Comparison of ENCODE assay signal across 9 cellular contexts in genomic region chr9:104091708-104092107, GRCh38. TPM values are rescaled to one million over a fixed set of nuclear protein-coding genes. Genes with fewer than 3 reads are reported as not detected.
A peak's percentile ranks its signal among the peaks of the same experiment; 100 is the strongest.
DNase-seq lines count a peak whose midpoint lies in the region; ATAC-seq, FAIRE-seq and TF ChIP-seq lines count a peak whose summit lies in the region.
"Had no signal": no experiment of that assay in that cellular context is flagged by ENCODE, and none has a peak within 500 bp of the region (broad histone marks: within the 10 kb centered on the region; RNA-seq: fewer than 3 reads in every experiment).

No MANE protein-coding gene starts in this region.

- H4K20me1 ChIP-seq in keratinocyte (ENCODE audit: control insufficient read depth, extremely low read depth, insufficient read depth, low read length) = no peaks in the 10 kb centered on the region

- H3K9me3 ChIP-seq in keratinocyte (ENCODE audit: control insufficient read depth, low read depth, low read length) (no peaks in the 10 kb centered on the region), suprapubic skin (no peaks in the 10 kb centered on the region)

- DNase-seq in activated naive CD4-positive, alpha-beta T cell treated with anti-CD3 and anti-CD28 coated beads for 36 hours = peak; percentile 31
- DNase-seq in activated naive CD4-positive, alpha-beta T cell (lab: John Stamatoyannopoulos, UW) = no peak
- DNase-seq in NAMALWA (ENCODE audit: low spot score) = peak; percentile 71
- DNase-seq in activated T-helper 1 cell treated with anti-CD3 and anti-CD28 coated beads, Interleukin-12 subunit alpha, Interleukin-12 subunit beta, Interleukin-2, Interleukin-4 antibody, amounts not matched to agents 30 ng/mL and 10 ng/mL and 1 ng/mL, durations not matched to agents 14 hours and 24 hours and 36 hours (ENCODE audit: low spot score) = peak; percentile 8
- no peak for DNase-seq in keratinocyte (ENCODE audit: low read depth, low spot score)
- no peak for DNase-seq in A172 (ENCODE audit: low spot score)
- DNase-seq in suprapubic skin (ENCODE audit: low spot score in 2 of 2) = no peak

- TF ChIP-seq CTCF in keratinocyte (optimal IDR thresholded peaks at IDR 0.05 in 1 of 3, IDR thresholded peaks at IDR 0.05 in 1 of 3, conservative IDR thresholded peaks at IDR 0.05 in 1 of 3; ENCODE audit: extremely low read depth in 1 of 3, insufficient read depth in 2 of 3, low read length in 3 of 3) (peak in 2 of 3 experiments; percentile 8 to 14), suprapubic skin (IDR thresholded peaks at IDR 0.05) (no peak)

- no peak overlapping the region for H3K9ac ChIP-seq in keratinocyte (ENCODE audit: control insufficient read depth, extremely low read depth, insufficient read depth, low read length)

- no peak for FAIRE-seq in keratinocyte (lab: Jason Lieb, UNC)

- peaks cover 9% of the 10 kb centered on the region for H3K36me3 Mint-ChIP-seq in activated naive CD4-positive, alpha-beta T cell treated with anti-CD3 and anti-CD28 coated beads for 36 hours (ENCODE audit: low read depth)
- H3K36me3 Mint-ChIP-seq in activated T-helper 1 cell treated with anti-CD3 and anti-CD28 coated beads, Interleukin-12 subunit alpha, Interleukin-12 subunit beta, Interleukin-2, Interleukin-4 antibody, amounts not matched to agents 30 ng/mL and 10 ng/mL and 1 ng/mL, durations not matched to agents 14 hours and 24 hours and 36 hours (ENCODE audit: low read depth) = peaks cover 9% of the 10 kb centered on the region

- no peaks in the 10 kb centered on the region for H3K27me3 ChIP-seq in keratinocyte (ENCODE audit: control insufficient read depth, extremely low read depth, insufficient read depth, low read length)
- no peaks in the 10 kb centered on the region for H3K27me3 ChIP-seq in suprapubic skin

- intact Hi-C loops in activated naive CD4-positive, alpha-beta T cell treated with anti-CD3 and anti-CD28 coated beads for 36 hours (cut with micrococcal nuclease) = loop anchor here (5.0 to 10.0 kb wide), 3 partner anchors 836 to 1466 kb away; partner anchors contain the start of genes ABCA1 and FKTN
- intact Hi-C loops in activated T-helper 1 cell treated with anti-CD3 and anti-CD28 coated beads, Interleukin-12 subunit alpha, Interleukin-12 subunit beta, Interleukin-2, Interleukin-4 antibody, amounts not matched to agents 30 ng/mL and 10 ng/mL and 1 ng/mL, durations not matched to agents 14 hours and 24 hours and 36 hours (cut with micrococcal nuclease) = loop anchor here (2.0 to 10.0 kb wide), 6 partner anchors 99 to 1253 kb away; partner anchors contain the start of gene ABCA1

- TF ChIP-seq EP300 in suprapubic skin (IDR thresholded peaks at IDR 0.05) = no peak

- H3K4me3 ChIP-seq in keratinocyte (ENCODE audit: control insufficient read depth in 2 of 3, extremely low read depth in 1 of 3, insufficient read depth in 2 of 3, low read depth in 1 of 3, low read length in 3 of 3) (no peak overlapping the region), suprapubic skin (no peak overlapping the region)

- H3K27me3 Mint-ChIP-seq in activated naive CD4-positive, alpha-beta T cell treated with anti-CD3 and anti-CD28 coated beads for 36 hours (ENCODE audit: low read depth) = no peaks in the 10 kb centered on the region
- peaks cover 4% of the 10 kb centered on the region for H3K27me3 Mint-ChIP-seq in activated T-helper 1 cell treated with anti-CD3 and anti-CD28 coated beads, Interleukin-12 subunit alpha, Interleukin-12 subunit beta, Interleukin-2, Interleukin-4 antibody, amounts not matched to agents 30 ng/mL and 10 ng/mL and 1 ng/mL, durations not matched to agents 14 hours and 24 hours and 36 hours (ENCODE audit: insufficient read depth)

- 57% methylated on average over 4 of the region's 4 CpGs for WGBS in suprapubic skin

- CTCF ChIA-PET in activated naive CD4-positive, alpha-beta T cell treated with anti-CD3 and anti-CD28 coated beads for 36 hours (lab: Charles Lee) = interaction anchor here (0.6 to 1.1 kb wide), 2 partner anchors 22 to 157 kb away, joined by 3 to 5 read pairs; no protein-coding TSS in a partner anchor

- H3K4me1 ChIP-seq in keratinocyte (ENCODE audit: control insufficient read depth, extremely low read depth, insufficient read depth, low read length) (peaks cover 19% of the 10 kb centered on the region), suprapubic skin (peaks cover 24% of the 10 kb centered on the region)

- no peak for TF ChIP-seq POLR2A in suprapubic skin (IDR thresholded peaks at IDR 0.05)

- no peak overlapping the region for H3K27ac Mint-ChIP-seq in activated naive CD4-positive, alpha-beta T cell treated with anti-CD3 and anti-CD28 coated beads for 36 hours
- H3K27ac Mint-ChIP-seq in activated T-helper 1 cell treated with anti-CD3 and anti-CD28 coated beads, Interleukin-12 subunit alpha, Interleukin-12 subunit beta, Interleukin-2, Interleukin-4 antibody, amounts not matched to agents 30 ng/mL and 10 ng/mL and 1 ng/mL, durations not matched to agents 14 hours and 24 hours and 36 hours = peak overlapping the region; percentile 37

- H3K36me3 ChIP-seq in keratinocyte (ENCODE audit: control insufficient read depth in 2 of 2, extremely low read depth in 1 of 2, insufficient read depth in 2 of 2, low read length in 2 of 2) = no peaks in the 10 kb centered on the region
- no peaks in the 10 kb centered on the region for H3K36me3 ChIP-seq in suprapubic skin

- no peaks in the 10 kb centered on the region for H3K9me1 ChIP-seq in keratinocyte (ENCODE audit: control insufficient read depth, extremely low read depth, insufficient read depth, low read length)

- H3K79me2 ChIP-seq in keratinocyte (ENCODE audit: control insufficient read depth, insufficient read depth, low read length) = peaks cover 17% of the 10 kb centered on the region

- no peaks in the 10 kb centered on the region for H3K9me3 Mint-ChIP-seq in activated naive CD4-positive, alpha-beta T cell treated with anti-CD3 and anti-CD28 coated beads for 36 hours
- H3K9me3 Mint-ChIP-seq in activated T-helper 1 cell treated with anti-CD3 and anti-CD28 coated beads, Interleukin-12 subunit alpha, Interleukin-12 subunit beta, Interleukin-2, Interleukin-4 antibody, amounts not matched to agents 30 ng/mL and 10 ng/mL and 1 ng/mL, durations not matched to agents 14 hours and 24 hours and 36 hours = no peaks in the 10 kb centered on the region
- H3K9me3 Mint-ChIP-seq: CD8-positive, alpha-beta memory T cell had no signal

- H3K4me3 Mint-ChIP-seq in activated naive CD4-positive, alpha-beta T cell treated with anti-CD3 and anti-CD28 coated beads for 36 hours = no peak overlapping the region
- H3K4me3 Mint-ChIP-seq in activated T-helper 1 cell treated with anti-CD3 and anti-CD28 coated beads, Interleukin-12 subunit alpha, Interleukin-12 subunit beta, Interleukin-2, Interleukin-4 antibody, amounts not matched to agents 30 ng/mL and 10 ng/mL and 1 ng/mL, durations not matched to agents 14 hours and 24 hours and 36 hours = peak overlapping the region; percentile 98

- no peak overlapping the region for H3K27ac ChIP-seq in keratinocyte (ENCODE audit: control insufficient read depth, insufficient read depth, low read length)
- H3K27ac ChIP-seq in suprapubic skin = no peak overlapping the region

- H3K4me1 Mint-ChIP-seq in activated naive CD4-positive, alpha-beta T cell treated with anti-CD3 and anti-CD28 coated beads for 36 hours (ENCODE audit: low read depth) = peaks cover 33% of the 10 kb centered on the region
- H3K4me1 Mint-ChIP-seq in activated T-helper 1 cell treated with anti-CD3 and anti-CD28 coated beads, Interleukin-12 subunit alpha, Interleukin-12 subunit beta, Interleukin-2, Interleukin-4 antibody, amounts not matched to agents 30 ng/mL and 10 ng/mL and 1 ng/mL, durations not matched to agents 14 hours and 24 hours and 36 hours (ENCODE audit: low read depth) = peaks cover 34% of the 10 kb centered on the region

- no peak overlapping the region for H2AFZ ChIP-seq in keratinocyte (ENCODE audit: control insufficient read depth, low read length)

- ATAC-seq in GM19328 (IDR thresholded peaks at IDR 0.05; ENCODE audit: unreplicated experiment) = no peak

- dilution Hi-C loops in keratinocyte (cut with MboI; ENCODE audit: extremely low pct_ligation_motif_present, low sequenced_read_pairs) = no loop called here

- peak overlapping the region; percentile 14 for H3K4me2 ChIP-seq in keratinocyte (ENCODE audit: control insufficient read depth, extremely low read depth, insufficient read depth, low read depth, low read length)

RNA-seq across cellular contexts. Expression of gene SMC2, which starts 2.4 kb away (rescaled TPM):
- 10 to 100 TPM; 62.0 to 63.8 TPM for total RNA-seq in activated naive CD4-positive, alpha-beta T cell treated with anti-CD3 and anti-CD28 coated beads for 36 hours
- 51.9 and 52.5 TPM in 2 replicates for total RNA-seq in activated T-helper 1 cell treated with anti-CD3 and anti-CD28 coated beads, Interleukin-12 subunit alpha, Interleukin-12 subunit beta, Interleukin-2, Interleukin-4 antibody, amounts not matched to agents 30 ng/mL and 10 ng/mL and 1 ng/mL, durations not matched to agents 14 hours and 24 hours and 36 hours
- polyA plus RNA-seq in keratinocyte = 5.0 to 13.9 TPM (median 8.5 TPM) in 3 replicates
- 11.0 TPM for polyA plus RNA-seq in keratinocyte (2011; ENCODE audit: low read depth)
- 3.5 and 6.2 TPM in 2 replicates for polyA plus RNA-seq in keratinocyte (2011; cell fraction: cytosol; rRNA removed)
- 5.9 and 8.6 TPM in 2 replicates for polyA plus RNA-seq in keratinocyte (2011; cell fraction: nucleus; rRNA removed)
- 3.1 and 11.4 TPM in 2 replicates for polyA plus RNA-seq in keratinocyte (2012; ENCODE audit: low replicate concordance)
- 2.9 to 14.8 TPM (median 4.6 TPM) in 3 replicates for polyA minus RNA-seq in keratinocyte
- 4.8 TPM for polyA minus RNA-seq in keratinocyte (2011; cell fraction: cytosol; rRNA and poly(A)+ RNA removed)
- polyA minus RNA-seq in keratinocyte (2011; cell fraction: nucleus; rRNA and poly(A)+ RNA removed) = 4.9 and 9.6 TPM in 2 replicates
- total RNA-seq in A172 (2014; rRNA removed; shearing (Covaris generic)) = 59.5 and 74.0 TPM in 2 replicates
- 1 to 10 TPM; 7.7 to 9.7 (median 8.4) TPM for total RNA-seq in suprapubic skin

Comparison
In these comparisons a context has a peak if more than half of its experiments do, and no peak if none do; other contexts are left out.
1. DNase-seq: peak in activated naive CD4-positive, alpha-beta T cell treated with anti-CD3 and anti-CD28 coated beads for 36 hours (single experiment), NAMALWA (single experiment) and activated T-helper 1 cell treated with anti-CD3 and anti-CD28 coated beads, Interleukin-12 subunit alpha, Interleukin-12 subunit beta, Interleukin-2, Interleukin-4 antibody, amounts not matched to agents 30 ng/mL and 10 ng/mL and 1 ng/mL, durations not matched to agents 14 hours and 24 hours and 36 hours (single experiment); none in activated naive CD4-positive, alpha-beta T cell (0 of 4), keratinocyte (single experiment), A172 (single experiment) and suprapubic skin (0 of 2).
2. CTCF ChIP-seq: peak in keratinocyte (2 of 3); none in suprapubic skin (0 of 2).